In the genomic region with DNA sequence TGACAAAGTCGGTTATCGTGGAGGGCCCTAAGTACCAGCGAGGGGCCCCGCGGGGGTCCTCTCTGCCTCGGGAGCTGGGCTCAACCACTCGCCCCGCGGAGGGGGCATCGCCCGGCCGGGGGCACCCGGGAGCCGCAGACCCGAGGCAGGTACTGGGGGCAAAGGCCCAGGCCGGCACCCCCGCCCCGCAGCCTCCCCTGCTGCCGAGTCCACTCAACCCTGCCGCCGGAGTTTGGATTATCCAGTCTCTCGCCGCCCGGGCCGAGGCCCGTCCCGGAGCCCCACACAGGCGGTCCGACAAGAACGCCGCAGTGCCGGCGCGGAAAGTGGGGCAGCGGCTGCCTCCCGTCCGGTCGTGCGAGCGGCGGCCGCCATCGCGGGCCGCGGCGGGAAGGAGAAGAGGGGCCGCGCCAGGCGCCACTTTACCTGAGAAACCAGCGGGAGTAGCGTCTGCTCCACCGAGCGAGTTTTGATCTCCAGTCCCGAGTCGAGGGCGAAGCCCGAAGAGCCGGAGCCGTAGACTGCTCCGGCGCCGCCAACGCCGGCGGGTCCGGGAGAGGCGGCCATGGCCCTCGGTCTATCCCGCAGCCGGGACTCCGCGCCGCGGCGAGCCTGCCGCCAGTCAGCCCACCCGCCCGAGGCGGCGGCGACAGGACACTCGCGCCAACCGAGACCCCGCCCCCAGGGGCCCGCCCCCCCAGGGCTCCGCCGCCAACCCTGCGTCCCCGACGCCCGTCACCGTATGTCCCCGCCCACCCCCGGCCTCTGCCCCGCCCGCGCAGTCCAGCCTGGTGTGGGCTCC, we compare ENCODE assay signal across 8 cellular contexts. TPM values are rescaled to one million over a fixed set of nuclear protein-coding genes. Genes with fewer than 3 reads are reported as not detected.
DNase-seq lines count a peak whose midpoint lies in the region; ATAC-seq and TF ChIP-seq lines count a peak whose summit lies in the region.

A gene with protein sequence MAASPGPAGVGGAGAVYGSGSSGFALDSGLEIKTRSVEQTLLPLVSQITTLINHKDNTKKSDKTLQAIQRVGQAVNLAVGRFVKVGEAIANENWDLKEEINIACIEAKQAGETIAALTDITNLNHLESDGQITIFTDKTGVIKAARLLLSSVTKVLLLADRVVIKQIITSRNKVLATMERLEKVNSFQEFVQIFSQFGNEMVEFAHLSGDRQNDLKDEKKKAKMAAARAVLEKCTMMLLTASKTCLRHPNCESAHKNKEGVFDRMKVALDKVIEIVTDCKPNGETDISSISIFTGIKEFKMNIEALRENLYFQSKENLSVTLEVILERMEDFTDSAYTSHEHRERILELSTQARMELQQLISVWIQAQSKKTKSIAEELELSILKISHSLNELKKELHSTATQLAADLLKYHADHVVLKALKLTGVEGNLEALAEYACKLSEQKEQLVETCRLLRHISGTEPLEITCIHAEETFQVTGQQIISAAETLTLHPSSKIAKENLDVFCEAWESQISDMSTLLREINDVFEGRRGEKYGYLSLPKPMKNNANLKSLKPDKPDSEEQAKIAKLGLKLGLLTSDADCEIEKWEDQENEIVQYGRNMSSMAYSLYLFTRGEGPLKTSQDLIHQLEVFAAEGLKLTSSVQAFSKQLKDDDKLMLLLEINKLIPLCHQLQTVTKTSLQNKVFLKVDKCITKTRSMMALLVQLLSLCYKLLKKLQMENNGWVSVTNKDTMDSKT (minus strand): TSS at position 624 of the 802 bp plus-strand sequence. CDS start 57 bp downstream, at position 567.

- POLR2A ChIA-PET in activated CD4-positive, alpha-beta memory T cell treated with anti-CD3 and anti-CD28 coated beads, Interleukin-2, amount 10 ng/mL, durations not matched to agents 7 days and 5 days (lab: Charles Lee) = interaction anchor here (2.0 kb wide), 1 partner anchor 17 kb away, joined by 10 read pairs; no protein-coding TSS in a partner anchor

- ATAC-seq in GM19025 (IDR thresholded peaks at IDR 0.05; ENCODE audit: low read depth, unreplicated experiment) (peak; percentile 78), HG03196 (IDR thresholded peaks at IDR 0.05; ENCODE audit: unreplicated experiment) (peak; percentile 65)

- peak within 1 kb of the TSS; percentile 74 for H3K4me3 ChIP-seq in AG10803 (ENCODE audit: low read length)

- H3K36me3 Mint-ChIP-seq in activated CD4-positive, alpha-beta memory T cell treated with anti-CD3 and anti-CD28 coated beads, Interleukin-2, amount 10 ng/mL, durations not matched to agents 7 days and 5 days (ENCODE audit: low read depth) = peaks cover 4% of the 10 kb centered on the region

- no peaks in the 10 kb centered on the region for H3K9me3 Mint-ChIP-seq in activated CD4-positive, alpha-beta memory T cell treated with anti-CD3 and anti-CD28 coated beads, Interleukin-2, amount 10 ng/mL, durations not matched to agents 7 days and 5 days

- peak; percentile 86 for DNase-seq in AG10803 (ENCODE audit: low read depth)
- peak; percentile 36 for DNase-seq in NCI-H446 treated with DMSO at 0.1 percent for 48 hours (lab: John Stamatoyannopoulos, UW)
- DNase-seq in activated CD4-positive, alpha-beta memory T cell treated with anti-CD3 and anti-CD28 coated beads, Interleukin-2, amount 10 ng/mL, durations not matched to agents 7 days and 5 days = peak; percentile 87
- peak; percentile 97 for DNase-seq in ecto neural progenitor cell (ENCODE audit: low spot score)
- DNase-seq in lung microvascular endothelial cell (ENCODE audit: low read depth in 2 of 2) = peak; percentile 91 to 95
- DNase-seq in stimulated activated CD8-positive, alpha-beta memory T cell treated with anti-CD3 and anti-CD28 coated beads, Interleukin-12 subunit alpha, Interleukin-12 subunit beta, amount 100 ng/mL, for 1 hour (ENCODE audit: low read depth) = peak; percentile 70

- peaks cover 2% of the 10 kb centered on the region for H3K27me3 Mint-ChIP-seq in activated CD4-positive, alpha-beta memory T cell treated with anti-CD3 and anti-CD28 coated beads, Interleukin-2, amount 10 ng/mL, durations not matched to agents 7 days and 5 days

- H3K27ac Mint-ChIP-seq in activated CD4-positive, alpha-beta memory T cell treated with anti-CD3 and anti-CD28 coated beads, Interleukin-2, amount 10 ng/mL, durations not matched to agents 7 days and 5 days = peak within 1 kb of the TSS; percentile 48

- TF ChIP-seq CTCF in AG10803 (conservative IDR thresholded peaks at IDR 0.05; ENCODE audit: low read length) = no peak

- CTCF ChIA-PET in activated CD4-positive, alpha-beta memory T cell treated with anti-CD3 and anti-CD28 coated beads, Interleukin-2, amount 10 ng/mL, durations not matched to agents 7 days and 5 days (lab: Charles Lee) = no interaction called here

- H3K4me1 Mint-ChIP-seq in activated CD4-positive, alpha-beta memory T cell treated with anti-CD3 and anti-CD28 coated beads, Interleukin-2, amount 10 ng/mL, durations not matched to agents 7 days and 5 days = peaks cover 34% of the 10 kb centered on the region

- peak within 1 kb of the TSS; percentile 84 for H3K4me3 Mint-ChIP-seq in activated CD4-positive, alpha-beta memory T cell treated with anti-CD3 and anti-CD28 coated beads, Interleukin-2, amount 10 ng/mL, durations not matched to agents 7 days and 5 days

RNA-seq across cellular contexts. Expression of the gene that starts here (rescaled TPM):
- total RNA-seq in activated CD4-positive, alpha-beta memory T cell treated with anti-CD3 and anti-CD28 coated beads, Interleukin-2, amount 10 ng/mL, durations not matched to agents 7 days and 5 days = 10 to 100 TPM; 13.2 to 13.3 TPM
- total RNA-seq in lung microvascular endothelial cell = 106 and 142 TPM in 2 replicates

Comparison
In these comparisons a context has a peak if more than half of its experiments do, and no peak if none do; other contexts are left out.
1. Peak in every context shown above with its lines: DNase-seq, ATAC-seq and H3K4me3 ChIP-seq.
2. DNase-seq: peak in every context shown above with its lines; median percentile 97 in ecto neural progenitor cell; 93 in lung microvascular endothelial cell; 87 in activated CD4-positive, alpha-beta memory T cell treated with anti-CD3 and anti-CD28 coated beads, Interleukin-2, amount 10 ng/mL, durations not matched to agents 7 days and 5 days; 86 in AG10803; 70 in stimulated activated CD8-positive, alpha-beta memory T cell treated with anti-CD3 and anti-CD28 coated beads, Interleukin-12 subunit alpha, Interleukin-12 subunit beta, amount 100 ng/mL, for 1 hour; 36 in NCI-H446 treated with DMSO at 0.1 percent for 48 hours.